In the genomic region with DNA sequence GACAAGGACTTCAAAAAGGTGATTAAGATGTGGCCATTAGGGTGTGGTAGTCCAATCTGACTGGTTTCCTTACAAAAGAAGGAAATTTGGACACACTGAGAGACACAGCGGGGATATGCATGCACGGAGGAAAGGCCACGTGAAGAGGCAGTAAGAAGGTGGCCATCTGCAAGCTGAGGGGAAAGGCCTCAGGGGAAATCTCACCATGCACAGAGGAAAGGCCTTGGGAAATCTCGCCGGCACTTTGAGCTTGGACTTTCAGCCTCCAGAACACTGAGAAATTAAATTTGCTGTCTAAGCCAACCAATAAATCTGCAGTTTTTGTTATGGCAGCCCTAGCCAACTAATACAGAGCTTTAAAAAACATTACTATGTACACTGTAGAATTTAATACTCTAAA, we compare ENCODE assay signal across 16 cellular contexts.
DNase-seq lines count a peak whose midpoint lies in the region; ATAC-seq and TF ChIP-seq lines count a peak whose summit lies in the region.
"Had no signal": no experiment of that assay in that cellular context is flagged by ENCODE, and none has a peak within 500 bp of the region (broad histone marks: within the 10 kb centered on the region; RNA-seq: fewer than 3 reads in every experiment).

No MANE protein-coding gene starts in this region.

- intact Hi-C loops in head of caudate nucleus (cut with DNase I) = loop anchor here (10.0 kb wide), 1 partner anchor 285 kb away; no protein-coding TSS in a partner anchor

- ATAC-seq in HG02588 (IDR thresholded peaks at IDR 0.05; ENCODE audit: unreplicated experiment) = no peak

- no peaks in the 10 kb centered on the region for H3K36me3 ChIP-seq in BE2C

- H3K9me3 Mint-ChIP-seq in endothelial cell (ENCODE audit: unreplicated experiment) = no peaks in the 10 kb centered on the region
- H3K9me3 Mint-ChIP-seq in nephron progenitor cell = peaks cover 5% of the 10 kb centered on the region
- H3K9me3 Mint-ChIP-seq: CD4-positive, alpha-beta memory T cell had no signal

- H3K27me3 Mint-ChIP-seq in endothelial cell (ENCODE audit: unreplicated experiment) (no peaks in the 10 kb centered on the region), nephron progenitor cell (ENCODE audit: low read depth, poor library complexity) (no peaks in the 10 kb centered on the region)
- H3K27me3 Mint-ChIP-seq: B cell; CD4-positive, alpha-beta memory T cell had no signal

- no peaks in the 10 kb centered on the region for H3K9me3 ChIP-seq in BE2C

- H3K36me3 Mint-ChIP-seq in endothelial cell (ENCODE audit: low read depth, unreplicated experiment) (no peaks in the 10 kb centered on the region), nephron progenitor cell (ENCODE audit: low read depth) (peaks cover 8% of the 10 kb centered on the region)

- no peak for TF ChIP-seq CTCF in BE2C (IDR thresholded peaks at IDR 0.05; ENCODE audit: low read depth, low read length)
- no peak for TF ChIP-seq CTCF in endothelial cell (IDR thresholded peaks at IDR 0.05; ENCODE audit: unreplicated experiment)
- TF ChIP-seq CTCF in nephron progenitor cell (IDR thresholded peaks at IDR 0.05) = no peak

- DNase-seq in BE2C (peak; percentile 80), NCI-H69 (lab: John Stamatoyannopoulos, UW) (peak; percentile 15), endothelial cell (ENCODE audit: low spot score) (peak; percentile 19), nephron progenitor cell (no peak), OCI-M2 (lab: John Stamatoyannopoulos, UW; ENCODE audit: unreplicated experiment) (no peak), head of caudate nucleus (no peak)
- DNase-seq in activated T-cell treated with anti-CD3 and anti-CD28 coated beads, Interleukin-2, amount 50 U/mL, for 1 hour = no peak
- DNase-seq: CD4-positive, alpha-beta memory T cell; HCEC 1CT; NCI-H1092; NCI-H526; OCI-M1; RPMI8226; SIG-M5 had no signal

- H3K27ac Mint-ChIP-seq in endothelial cell (ENCODE audit: unreplicated experiment) = no peak overlapping the region
- peak overlapping the region; percentile 46 for H3K27ac Mint-ChIP-seq in nephron progenitor cell
- H3K27ac Mint-ChIP-seq: B cell; CD4-positive, alpha-beta memory T cell had no signal

- H3K4me1 Mint-ChIP-seq in endothelial cell (ENCODE audit: unreplicated experiment) (peaks cover 20% of the 10 kb centered on the region), nephron progenitor cell (peaks cover 16% of the 10 kb centered on the region)

- peaks cover 21% of the 10 kb centered on the region for H3K4me1 ChIP-seq in BE2C

- H3K27me3 ChIP-seq in BE2C = no peaks in the 10 kb centered on the region

- no peak overlapping the region for H3K4me3 Mint-ChIP-seq in endothelial cell (ENCODE audit: unreplicated experiment)
- no peak overlapping the region for H3K4me3 Mint-ChIP-seq in nephron progenitor cell
- H3K4me3 Mint-ChIP-seq: B cell; CD4-positive, alpha-beta memory T cell had no signal

- no peak overlapping the region for H3K4me3 ChIP-seq in BE2C (ENCODE audit: low read depth, low read length)

Comparison
In these comparisons a context has a peak if more than half of its experiments do, and no peak if none do; other contexts are left out.
1. DNase-seq: peak in BE2C (single experiment), NCI-H69 (single experiment) and endothelial cell (single experiment); none in nephron progenitor cell (single experiment), OCI-M2 (single experiment), activated T-cell treated with anti-CD3 and anti-CD28 coated beads, Interleukin-2, amount 50 U/mL, for 1 hour (single experiment) and head of caudate nucleus (0 of 42).